Comparison of ENCODE assay signal across 21 cellular contexts in genomic region chr2:175854665-175855064, GRCh38.
DNase-seq lines count a peak whose midpoint lies in the region; ATAC-seq, FAIRE-seq and TF ChIP-seq lines count a peak whose summit lies in the region.
"Had no signal": no experiment of that assay in that cellular context is flagged by ENCODE, and none has a peak within 500 bp of the region (broad histone marks: within the 10 kb centered on the region; RNA-seq: fewer than 3 reads in every experiment).

No MANE protein-coding gene starts in this region.

- peaks cover 0 to 6% of the 10 kb centered on the region in 2 donors for H3K27me3 Mint-ChIP-seq in natural killer cell (ENCODE audit: low read depth in 2 of 2)
- H3K27me3 Mint-ChIP-seq: activated CD4-positive, alpha-beta T cell treated with anti-CD3 and anti-CD28 coated beads, Interleukin-2, amount 10 ng/mL, durations not matched to agents 24 days and 14 days; stimulated activated memory B cell treated with anti-CD40 and anti-IgM and Interleukin-4, amounts not matched to agents 10 μg/mL and 1 μg/mL and 100 μg/mL, for 72 hours had no signal

- peaks cover 0 to 3% of the 10 kb centered on the region in 2 donors for H3K9me3 Mint-ChIP-seq in natural killer cell
- H3K9me3 Mint-ChIP-seq: activated CD4-positive, alpha-beta T cell treated with anti-CD3 and anti-CD28 coated beads, Interleukin-2, amount 10 ng/mL, durations not matched to agents 24 days and 14 days; effector memory CD8-positive, alpha-beta T cell had no signal

- no peaks in the 10 kb centered on the region for H3K36me3 Mint-ChIP-seq in natural killer cell
- H3K36me3 Mint-ChIP-seq: stimulated activated memory B cell treated with anti-CD40 and anti-IgM and Interleukin-4, amounts not matched to agents 10 μg/mL and 1 μg/mL and 100 μg/mL, for 72 hours had no signal

- no peak for ATAC-seq in natural killer cell
- ATAC-seq: effector memory CD8-positive, alpha-beta T cell; foreskin keratinocyte; stimulated activated memory B cell treated with anti-CD40 and anti-IgM and Interleukin-4, amounts not matched to agents 10 μg/mL and 1 μg/mL and 100 μg/mL, for 72 hours had no signal

- no peak overlapping the region for H3K27ac Mint-ChIP-seq in natural killer cell
- H3K27ac Mint-ChIP-seq: activated CD4-positive, alpha-beta T cell treated with anti-CD3 and anti-CD28 coated beads, Interleukin-2, amount 10 ng/mL, durations not matched to agents 24 days and 14 days; effector memory CD8-positive, alpha-beta T cell; stimulated activated memory B cell treated with anti-CD40 and anti-IgM and Interleukin-4, amounts not matched to agents 10 μg/mL and 1 μg/mL and 100 μg/mL, for 72 hours had no signal

- no peak for FAIRE-seq in D721Med (lab: Jason Lieb, UNC)
- FAIRE-seq: A204.1, GM18507, TTC549 had no signal

- no peaks in the 10 kb centered on the region for H3K4me1 Mint-ChIP-seq in natural killer cell
- H3K4me1 Mint-ChIP-seq: activated CD4-positive, alpha-beta T cell treated with anti-CD3 and anti-CD28 coated beads, Interleukin-2, amount 10 ng/mL, durations not matched to agents 24 days and 14 days; stimulated activated memory B cell treated with anti-CD40 and anti-IgM and Interleukin-4, amounts not matched to agents 10 μg/mL and 1 μg/mL and 100 μg/mL, for 72 hours had no signal

- H3K4me3 Mint-ChIP-seq in natural killer cell, result no peak overlapping the region
- H3K4me3 Mint-ChIP-seq: activated CD4-positive, alpha-beta T cell treated with anti-CD3 and anti-CD28 coated beads, Interleukin-2, amount 10 ng/mL, durations not matched to agents 24 days and 14 days; effector memory CD8-positive, alpha-beta T cell; stimulated activated memory B cell treated with anti-CD40 and anti-IgM and Interleukin-4, amounts not matched to agents 10 μg/mL and 1 μg/mL and 100 μg/mL, for 72 hours had no signal

- DNase-seq in NCI-H82 (lab: John Stamatoyannopoulos, UW) (peak; percentile 20), NCI-H82 treated with DMSO at 0.1 percent for 48 hours (lab: John Stamatoyannopoulos, UW; ENCODE audit: unreplicated experiment) (no peak), RPMI7951 (ENCODE audit: low read depth) (peak; percentile 15), foreskin fibroblast (peak; percentile 56 to 87), iPS-NIHi11 (ENCODE audit: low spot score) (no peak), D721Med (ENCODE audit: insufficient read length, low spot score) (no peak), natural killer cell (no peak)
- no peak for DNase-seq in activated T-cell treated with anti-CD3 and anti-CD28 coated beads, Interleukin-2, amount 50 U/mL, for 1 hour
- DNase-seq: activated CD4-positive, alpha-beta T cell treated with anti-CD3 and anti-CD28 coated beads, Interleukin-2, amount 10 ng/mL, durations not matched to agents 24 days and 14 days; activated CD8-positive, alpha-beta memory T cell treated with anti-CD3 and anti-CD28 coated beads, Interleukin-2, amount 50 U/mL, for 4 hours; amygdala; cerebellar nuclear complex; effector memory CD8-positive, alpha-beta T cell; foreskin keratinocyte; GOT3; RPMI8226; stimulated activated CD4-positive, alpha-beta T cell treated with anti-CD3 and anti-CD28 coated beads, Interleukin-15, amount 100 ng/mL, for 24 hours had no signal

- TF ChIP-seq CTCF in foreskin fibroblast (IDR thresholded peaks at IDR 0.05; ENCODE audit: low read depth, low read length) (no peak), D721Med (IDR thresholded peaks at IDR 0.05; ENCODE audit: insufficient read depth, missing control alignments) (no peak), natural killer cell (IDR thresholded peaks at IDR 0.05) (no peak)

- H3K4me3 ChIP-seq in foreskin fibroblast (ENCODE audit: low read depth in 1 of 2, low read length in 2 of 2), result no peak overlapping the region

- intact Hi-C loops in natural killer cell (cut with micrococcal nuclease), result no loop called here

Comparison
In these comparisons a context has a peak if more than half of its experiments do, and no peak if none do; other contexts are left out.
1. DNase-seq: peak in NCI-H82 (single experiment), RPMI7951 (single experiment) and foreskin fibroblast (2 of 2); none in NCI-H82 treated with DMSO at 0.1 percent for 48 hours (single experiment), iPS-NIHi11 (single experiment), activated T-cell treated with anti-CD3 and anti-CD28 coated beads, Interleukin-2, amount 50 U/mL, for 1 hour (single experiment), D721Med (single experiment) and natural killer cell (single experiment).